Comparison of ENCODE assay signal across 13 cellular contexts in the genomic region with DNA sequence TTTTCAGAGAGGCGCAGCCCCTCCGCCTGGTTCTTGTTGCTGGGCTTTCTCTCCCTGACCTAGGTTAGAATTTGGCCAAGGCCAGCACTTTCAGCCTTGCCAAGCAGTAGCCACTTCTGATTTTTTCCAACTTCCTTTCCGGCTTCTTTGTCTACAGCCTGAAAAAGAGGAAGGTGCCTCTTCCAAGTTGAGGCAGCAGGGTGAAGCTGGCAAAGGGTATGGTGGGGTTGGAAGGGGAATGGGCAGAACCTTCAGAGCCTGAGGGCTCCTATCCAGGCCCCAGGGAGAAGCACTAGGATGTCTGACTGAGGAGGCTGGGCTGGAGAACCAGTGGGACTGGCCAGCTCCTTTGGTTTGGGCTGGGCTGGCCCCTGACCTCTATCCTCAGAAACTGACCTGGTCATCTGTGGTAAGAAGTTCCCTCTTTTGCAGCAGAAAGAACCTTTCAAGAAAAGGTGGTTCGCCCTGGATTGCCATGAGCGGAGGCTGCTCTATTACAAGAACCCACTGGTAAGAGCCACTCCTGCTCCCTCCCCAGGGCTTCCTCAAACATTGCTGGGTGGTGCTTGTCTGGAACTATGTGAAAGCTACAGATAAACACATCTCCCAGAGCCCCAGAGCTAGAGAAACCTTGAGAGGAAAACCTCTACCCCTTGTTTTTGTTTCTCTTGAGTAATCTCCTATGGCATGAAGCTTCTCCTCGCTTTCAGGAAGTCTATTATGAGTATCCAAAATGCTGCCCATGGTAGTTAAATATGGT. TPM values are rescaled to one million over a fixed set of nuclear protein-coding genes. Genes with fewer than 3 reads are reported as not detected.
DNase-seq lines count a peak whose midpoint lies in the region.
"Had no signal": no experiment of that assay in that cellular context is flagged by ENCODE, and none has a peak within 500 bp of the region (broad histone marks: within the 10 kb centered on the region; RNA-seq: fewer than 3 reads in every experiment).

No MANE protein-coding gene starts in this region.

- no peaks in the 10 kb centered on the region for H3K79me2 ChIP-seq in Karpas-422 (ENCODE audit: low read length)
- H3K79me2 ChIP-seq: parathyroid adenoma had no signal

- WGBS in adipose tissue, 3 donors, result 58 to 91% (median 61%) methylated on average over 6 of the region's 6 CpGs

- no peaks in the 10 kb centered on the region for H3K9me3 ChIP-seq in stomach smooth muscle (ENCODE audit: control insufficient read depth in 2 of 2, low read length in 2 of 2)
- no peaks in the 10 kb centered on the region for H3K9me3 ChIP-seq in Karpas-422 (ENCODE audit: low read length)
- H3K9me3 ChIP-seq: vagina had no signal

- no peak overlapping the region for H3K9ac ChIP-seq in stomach smooth muscle (ENCODE audit: low read length in 2 of 2)
- no peak overlapping the region for H3K9ac ChIP-seq in Karpas-422 (ENCODE audit: low read length)
- H3K9ac ChIP-seq: parathyroid adenoma had no signal

- no peak overlapping the region; the same call in 1 of the 2 replicates for H2AFZ ChIP-seq in Karpas-422 (ENCODE audit: low read length)
- H2AFZ ChIP-seq: parathyroid adenoma had no signal

- H3K27me3 ChIP-seq in stomach smooth muscle (ENCODE audit: control insufficient read depth in 1 of 2, insufficient read depth in 2 of 2, low read length in 2 of 2), result no peaks in the 10 kb centered on the region
- H3K27me3 ChIP-seq in Karpas-422 (ENCODE audit: low read length), result no peaks in the 10 kb centered on the region
- H3K27me3 ChIP-seq: cardiac muscle cell, vagina had no signal

- no peak overlapping the region for H3K4me3 ChIP-seq in stomach smooth muscle (ENCODE audit: low read length in 2 of 2)
- H3K4me3 ChIP-seq in Karpas-422 (ENCODE audit: low read length), result no peak overlapping the region
- H3K4me3 ChIP-seq: cardiac muscle cell, vagina had no signal

- no peak overlapping the region for H3K4me2 ChIP-seq in Karpas-422 (ENCODE audit: low read depth, low read length, poor library complexity, severe bottlenecking)

- peak overlapping the region; percentile 44 for H3K27ac ChIP-seq in adipose tissue (ENCODE audit: low read depth, low read length)
- H3K27ac ChIP-seq in stomach smooth muscle (ENCODE audit: low read length), result peak overlapping the region; percentile 41
- no peak overlapping the region for H3K27ac ChIP-seq in Karpas-422 (ENCODE audit: low read length)
- H3K27ac ChIP-seq: cardiac muscle cell, parathyroid adenoma, vagina, WERI-Rb-1 had no signal

- H3K9me2 ChIP-seq in Karpas-422 (replicated peaks; ENCODE audit: insufficient read depth, low read length), result no peaks in the 10 kb centered on the region

- H3K4me1 ChIP-seq in stomach smooth muscle (ENCODE audit: control insufficient read depth, insufficient read depth, low read length) (peaks cover 12% of the 10 kb centered on the region), Karpas-422 (ENCODE audit: low read length) (peaks cover 43% of the 10 kb centered on the region)

- H4K20me1 ChIP-seq in Karpas-422 (ENCODE audit: insufficient read depth, low read depth, low read length), result no peaks in the 10 kb centered on the region

- H3K36me3 ChIP-seq in stomach smooth muscle (ENCODE audit: control insufficient read depth in 2 of 2, insufficient read depth in 2 of 2, low read length in 2 of 2), result no peaks in the 10 kb centered on the region
- no peaks in the 10 kb centered on the region for H3K36me3 ChIP-seq in Karpas-422 (ENCODE audit: insufficient read depth, low read length)
- H3K36me3 ChIP-seq: cardiac muscle cell, vagina, WERI-Rb-1 had no signal

- DNase-seq in Kasumi-1 (lab: John Stamatoyannopoulos, UW) (peak; percentile 26 to 36), iris pigment epithelial cell (ENCODE audit: low read depth) (peak; percentile 14), Karpas-422 (no peak), NCI-H446 treated with DMSO at 0.1 percent for 48 hours (lab: John Stamatoyannopoulos, UW) (no peak)
- DNase-seq in activated CD4-positive, CD25-positive, alpha-beta regulatory T cell (lab: John Stamatoyannopoulos, UW), result no peak
- no peak for DNase-seq in activated naive CD4-positive, alpha-beta T cell (lab: John Stamatoyannopoulos, UW)
- DNase-seq: NCI-H2029 treated with DMSO at 0.1 percent for 48 hours, WERI-Rb-1 had no signal

RNA-seq across cellular contexts. Expression of a gene that starts 16.6 kb away (rescaled TPM):
- polyA plus RNA-seq in adipose tissue, result 10 to 100 TPM; 10.7 to 27.2 (median 20.1) TPM
- total RNA-seq in Karpas-422 (2014; rRNA removed; shearing (Covaris generic); ENCODE audit: low replicate concordance), result 23.2 and 36.8 TPM in 2 replicates

RNA-seq across cellular contexts. Expression of a gene that starts 32.5 kb away (rescaled TPM):
- polyA plus RNA-seq in adipose tissue, result 10 to 100 TPM in 1 of 3 donors, 1 to 10 TPM in 2; 2.1 to 17.8 (median 8.6) TPM
- total RNA-seq in Karpas-422 (2014; rRNA removed; shearing (Covaris generic); ENCODE audit: low replicate concordance), result 3.3 and 5.0 TPM in 2 replicates

RNA-seq across cellular contexts. Expression of a gene that starts 48.2 kb away (rescaled TPM):
- 10 to 100 TPM in 2 of 3 donors, 1 to 10 TPM in 1; 4.9 to 18.3 (median 11.3) TPM for polyA plus RNA-seq in adipose tissue
- 11.4 and 20.7 TPM in 2 replicates for total RNA-seq in Karpas-422 (2014; rRNA removed; shearing (Covaris generic); ENCODE audit: low replicate concordance)

Comparison
In these comparisons a context has a peak if more than half of its experiments do, and no peak if none do; other contexts are left out.
1. DNase-seq: peak in Kasumi-1 (2 of 2) and iris pigment epithelial cell (single experiment); none in activated CD4-positive, CD25-positive, alpha-beta regulatory T cell (0 of 4), activated naive CD4-positive, alpha-beta T cell (0 of 4), Karpas-422 (single experiment) and NCI-H446 treated with DMSO at 0.1 percent for 48 hours (single experiment).